Comparison of ENCODE assay signal across 22 cellular contexts in the genomic region with DNA sequence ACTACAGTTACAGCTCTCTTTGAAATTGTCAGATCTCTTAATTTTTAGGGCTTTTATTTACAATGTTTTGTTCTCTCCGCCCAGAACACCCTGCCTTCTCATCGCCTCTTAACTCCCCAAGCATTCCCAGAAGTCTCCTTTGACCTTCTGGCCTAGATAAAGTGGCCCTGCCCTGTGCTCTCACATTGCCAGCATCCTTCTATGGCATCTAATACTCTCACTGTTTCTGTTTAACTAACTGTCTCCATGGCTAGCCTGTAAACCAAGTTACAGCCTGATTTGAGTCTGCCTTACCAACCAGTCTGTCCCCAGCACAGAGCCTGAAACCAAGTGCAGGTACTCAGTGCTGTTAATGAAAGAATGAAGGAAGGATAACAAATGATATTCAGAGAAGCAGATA. TPM values are rescaled to one million over a fixed set of nuclear protein-coding genes. Genes with fewer than 3 reads are reported as not detected.
A peak's percentile ranks its signal among the peaks of the same experiment; 100 is the strongest.
DNase-seq lines count a peak whose midpoint lies in the region; ATAC-seq, FAIRE-seq and TF ChIP-seq lines count a peak whose summit lies in the region.
"Had no signal": no experiment of that assay in that cellular context is flagged by ENCODE, and none has a peak within 500 bp of the region (broad histone marks: within the 10 kb centered on the region; RNA-seq: fewer than 3 reads in every experiment).

No MANE protein-coding gene starts in this region.

- H3K4me1 ChIP-seq in IMR-90 (ENCODE audit: control insufficient read depth, insufficient read depth, low read length) (peaks cover 13% of the 10 kb centered on the region), H1 (replicated peaks in 1 of 4; ENCODE audit: control insufficient read depth in 3 of 4, insufficient read depth in 4 of 4, low read length in 3 of 4) (no peaks in the 10 kb centered on the region), keratinocyte (ENCODE audit: control insufficient read depth, extremely low read depth, insufficient read depth, low read length) (peaks cover 13% of the 10 kb centered on the region), smooth muscle cell (ENCODE audit: low read depth) (peaks cover 6% of the 10 kb centered on the region)
- H3K4me1 ChIP-seq: body of pancreas, right lobe of liver, uterus had no signal

- FAIRE-seq in H1 (lab: Jason Lieb, UNC) (no peak), keratinocyte (lab: Jason Lieb, UNC) (no peak)
- FAIRE-seq: G401.6, GM12891 had no signal

- H2AFZ ChIP-seq in IMR-90 (replicated peaks; ENCODE audit: low read length, poor library complexity) (no peak overlapping the region), H1 (ENCODE audit: low read length) (0 out of 2 replicates have a peak overlapping the region, but pooled peaks have one; percentile 56), keratinocyte (ENCODE audit: control insufficient read depth, low read length) (no peak overlapping the region), smooth muscle cell (ENCODE audit: low read depth) (no peak overlapping the region)

- H3K9ac ChIP-seq in IMR-90 (ENCODE audit: low read depth, low read length): no peak overlapping the region
- H3K9ac ChIP-seq in H1 (replicated peaks in 1 of 4; ENCODE audit: extremely low read depth in 1 of 4, low read depth in 3 of 4, low read length in 3 of 4): no peak overlapping the region
- H3K9ac ChIP-seq in keratinocyte (ENCODE audit: control insufficient read depth, extremely low read depth, insufficient read depth, low read length): no peak overlapping the region
- H3K9ac ChIP-seq in smooth muscle cell (ENCODE audit: low read depth): peak overlapping the region; percentile 19

- H3K27me3 ChIP-seq in IMR-90 (ENCODE audit: control insufficient read depth, insufficient read depth, low read length): no peaks in the 10 kb centered on the region
- no peaks in the 10 kb centered on the region for H3K27me3 ChIP-seq in H1 (replicated peaks in 1 of 4; ENCODE audit: control insufficient read depth in 3 of 4, extremely low read depth in 1 of 4, insufficient read depth in 3 of 4, low read length in 3 of 4)
- no peaks in the 10 kb centered on the region for H3K27me3 ChIP-seq in keratinocyte (ENCODE audit: control insufficient read depth, extremely low read depth, insufficient read depth, low read length)
- H3K27me3 ChIP-seq in smooth muscle cell (ENCODE audit: low read depth): no peaks in the 10 kb centered on the region
- H3K27me3 ChIP-seq: body of pancreas, right lobe of liver, uterus had no signal

- peak overlapping the region; percentile 90; the same call in 1 of the 2 replicates for H4K5ac ChIP-seq in IMR-90 (ENCODE audit: low read depth, low read length)
- H4K5ac ChIP-seq in H1 (ENCODE audit: insufficient read length, low read depth, low read length): no peak overlapping the region

- peak overlapping the region; percentile 91 for H2AK9ac ChIP-seq in IMR-90 (replicated peaks; ENCODE audit: low read depth, low read length, poor library complexity)

- H3K4me3 Mint-ChIP-seq in stimulated activated naive CD8-positive, alpha-beta T cell treated with anti-CD3 and anti-CD28 coated beads, Interleukin-15, amount 100 ng/mL, for 72 hours: no peak overlapping the region
- H3K4me3 Mint-ChIP-seq: activated B cell treated with CpG ODN at 0.5 μM for 24 hours; activated CD8-positive, alpha-beta memory T cell treated with anti-CD3 and anti-CD28 coated beads, Interleukin-2, amount 10 ng/mL, durations not matched to agents 7 days and 5 days; memory B cell had no signal

- in situ Hi-C loops in IMR-90 (cut with MboI; ENCODE audit: low sequenced_read_pairs): no loop called here

- H3K23me2 ChIP-seq in H1 (ENCODE audit: low read depth, low read length): no peaks in the 10 kb centered on the region

- no peak overlapping the region for H2BK12ac ChIP-seq in H1 (ENCODE audit: low read depth, low read length)

- no peaks in the 10 kb centered on the region for H3K9me3 Mint-ChIP-seq in stimulated activated naive CD8-positive, alpha-beta T cell treated with anti-CD3 and anti-CD28 coated beads, Interleukin-15, amount 100 ng/mL, for 72 hours
- H3K9me3 Mint-ChIP-seq: activated B cell treated with CpG ODN at 0.5 μM for 24 hours had no signal

- peak overlapping the region; percentile 39 for H3K27ac ChIP-seq in IMR-90 (ENCODE audit: insufficient read depth, low read length)
- H3K27ac ChIP-seq in H1 (ENCODE audit: low read depth, low read length): no peak overlapping the region
- peak overlapping the region; percentile 62 for H3K27ac ChIP-seq in keratinocyte (ENCODE audit: control insufficient read depth, insufficient read depth, low read length)
- peak overlapping the region; percentile 56 for H3K27ac ChIP-seq in smooth muscle cell (ENCODE audit: low read depth)
- H3K27ac ChIP-seq: body of pancreas, right lobe of liver had no signal

- H4K8ac ChIP-seq in IMR-90 (ENCODE audit: low read depth in 2 of 2, low read length in 2 of 2) (peak overlapping the region; percentile 36 to 97), H1 (ENCODE audit: extremely low read depth, insufficient read depth, low read length) (no peak overlapping the region)

- no peaks in the 10 kb centered on the region for H3K9me3 ChIP-seq in IMR-90 (ENCODE audit: control insufficient read depth, insufficient read depth, low read length)
- no peaks in the 10 kb centered on the region for H3K9me3 ChIP-seq in H1 (ENCODE audit: insufficient read depth in 2 of 2, low read depth in 1 of 2, low read length in 1 of 2)
- no peaks in the 10 kb centered on the region for H3K9me3 ChIP-seq in keratinocyte (ENCODE audit: control insufficient read depth, low read depth, low read length)
- no peaks in the 10 kb centered on the region for H3K9me3 ChIP-seq in smooth muscle cell (replicated peaks; ENCODE audit: low read depth)
- H3K9me3 ChIP-seq: body of pancreas, right lobe of liver, uterus had no signal

- peak overlapping the region; percentile 91 for H3K18ac ChIP-seq in IMR-90 (ENCODE audit: low read depth, low read length)
- no peak overlapping the region for H3K18ac ChIP-seq in H1 (ENCODE audit: extremely low read depth, low read length)

- no peaks in the 10 kb centered on the region for H3K79me2 ChIP-seq in H1 (ENCODE audit: control insufficient read depth in 1 of 2, insufficient read depth in 2 of 2, low read length in 2 of 2)
- H3K79me2 ChIP-seq in keratinocyte (ENCODE audit: control insufficient read depth, insufficient read depth, low read length): peaks cover 57% of the 10 kb centered on the region
- H3K79me2 ChIP-seq in smooth muscle cell (ENCODE audit: low read depth): no peaks in the 10 kb centered on the region

- no peak overlapping the region for H3K27ac Mint-ChIP-seq in stimulated activated naive CD8-positive, alpha-beta T cell treated with anti-CD3 and anti-CD28 coated beads, Interleukin-15, amount 100 ng/mL, for 72 hours
- H3K27ac Mint-ChIP-seq: activated B cell treated with CpG ODN at 0.5 μM for 24 hours; activated CD8-positive, alpha-beta memory T cell treated with anti-CD3 and anti-CD28 coated beads, Interleukin-2, amount 10 ng/mL, durations not matched to agents 7 days and 5 days; memory B cell had no signal

- H3K23ac ChIP-seq in IMR-90 (ENCODE audit: low read depth, low read length) (peak overlapping the region; percentile 85), H1 (ENCODE audit: insufficient read length) (no peak overlapping the region)

- CTCF ChIA-PET in IMR-90 (lab: Yijun Ruan, JAX): interaction anchor here (0.7 kb wide), 1 partner anchor 154 kb away, joined by 4 read pairs; no protein-coding TSS in a partner anchor
- CTCF ChIA-PET in H1 (lab: Charles Lee; ENCODE audit: partially characterized antibody): interaction anchor here (1.1 to 9.1 kb wide), 3 partner anchors 9 to 22 kb away, joined by 3 to 49 read pairs (median 4); no protein-coding TSS in a partner anchor

- H2BK20ac ChIP-seq in IMR-90 (ENCODE audit: low read depth, low read length) (peak overlapping the region; percentile 96; the same call in 1 of the 2 replicates), H1 (ENCODE audit: low read length) (no peak overlapping the region)

- H3K27me3 Mint-ChIP-seq in stimulated activated naive CD8-positive, alpha-beta T cell treated with anti-CD3 and anti-CD28 coated beads, Interleukin-15, amount 100 ng/mL, for 72 hours: peaks cover 8% of the 10 kb centered on the region

- H3K36me3 ChIP-seq in IMR-90 (ENCODE audit: control insufficient read depth, insufficient read depth, low read length) (peaks cover 1% of the 10 kb centered on the region; the same call in 1 of the 2 replicates), H1 (ENCODE audit: control insufficient read depth in 2 of 4, insufficient read depth in 4 of 4, low read length in 3 of 4) (no peaks in the 10 kb centered on the region), keratinocyte (ENCODE audit: control insufficient read depth in 2 of 2, extremely low read depth in 1 of 2, insufficient read depth in 2 of 2, low read length in 2 of 2) (peaks cover 0 to 6% of the 10 kb centered on the region in 2 experiments), smooth muscle cell (ENCODE audit: low read depth) (no peaks in the 10 kb centered on the region)
- H3K36me3 ChIP-seq: right lobe of liver, uterus had no signal

- H2BK15ac ChIP-seq in IMR-90 (ENCODE audit: low read depth, low read length) (peak overlapping the region; percentile 95), H1 (ENCODE audit: low read length) (no peak overlapping the region)

- no peaks in the 10 kb centered on the region for H3F3A ChIP-seq in smooth muscle cell (ENCODE audit: low read depth)

- intact Hi-C loops in IMR-90 (cut with micrococcal nuclease): no loop called here

- 100% methylated on average over 1 of the region's 2 CpGs; no CpG with 5 or more reads in 1 of the 2 experiments for WGBS in IMR-90 (ENCODE audit: extremely low coverage in 2 of 2, insufficient read length in 1 of 2), 2 experiments
- WGBS in H1 (ENCODE audit: extremely low coverage in 1 of 2, insufficient coverage in 1 of 2, insufficient read length in 1 of 2, insufficient replicate concordance in 2 of 2, low coverage in 1 of 2, low lambda C conversion rate in 2 of 2, missing lambda C conversion rate in 1 of 2), 2 experiments: 98% methylated on average over 2 of the region's 2 CpGs; no CpG with 5 or more reads in 1 of the 2 experiments
- 58% methylated on average over 2 of the region's 2 CpGs for WGBS in smooth muscle cell (ENCODE audit: low lambda C conversion rate)

- H3K4me3 ChIP-seq in IMR-90 (ENCODE audit: insufficient read depth, low read depth, low read length): no peak overlapping the region
- H3K4me3 ChIP-seq in H1 (ENCODE audit: extremely low read depth in 1 of 4, insufficient read depth in 2 of 4, low read depth in 3 of 4, low read length in 4 of 4): no peak overlapping the region
- H3K4me3 ChIP-seq in keratinocyte (ENCODE audit: control insufficient read depth in 2 of 3, extremely low read depth in 1 of 3, insufficient read depth in 2 of 3, low read depth in 1 of 3, low read length in 3 of 3): no peak overlapping the region
- no peak overlapping the region for H3K4me3 ChIP-seq in smooth muscle cell
- H3K4me3 ChIP-seq: body of pancreas, right lobe of liver, uterus had no signal

- peak overlapping the region; percentile 98 for H3K14ac ChIP-seq in IMR-90 (replicated peaks; ENCODE audit: low read depth, low read length)
- no peak overlapping the region for H3K14ac ChIP-seq in H1 (ENCODE audit: insufficient read length)

- ATAC-seq in IMR-90 (ENCODE audit: low read depth): no peak
- no peak for ATAC-seq in GM19395 (IDR thresholded peaks at IDR 0.05; ENCODE audit: unreplicated experiment)
- no peak for ATAC-seq in stimulated activated naive CD8-positive, alpha-beta T cell treated with anti-CD3 and anti-CD28 coated beads, Interleukin-15, amount 100 ng/mL, for 72 hours
- ATAC-seq: activated CD8-positive, alpha-beta memory T cell treated with anti-CD3 and anti-CD28 coated beads, Interleukin-2, amount 10 ng/mL, durations not matched to agents 7 days and 5 days; Panc1; right lobe of liver had no signal

- H4K20me1 ChIP-seq in IMR-90 (ENCODE audit: insufficient read depth, low read length): no peaks in the 10 kb centered on the region
- H4K20me1 ChIP-seq in H1 (replicated peaks in 1 of 2; ENCODE audit: control insufficient read depth in 1 of 2, insufficient read depth in 2 of 2, low read length in 2 of 2): no peaks in the 10 kb centered on the region
- H4K20me1 ChIP-seq in keratinocyte (ENCODE audit: control insufficient read depth, extremely low read depth, insufficient read depth, low read length): no peaks in the 10 kb centered on the region
- no peaks in the 10 kb centered on the region for H4K20me1 ChIP-seq in smooth muscle cell (ENCODE audit: low read depth)

- H3K4me1 Mint-ChIP-seq in stimulated activated naive CD8-positive, alpha-beta T cell treated with anti-CD3 and anti-CD28 coated beads, Interleukin-15, amount 100 ng/mL, for 72 hours: no peaks in the 10 kb centered on the region
- H3K4me1 Mint-ChIP-seq: activated B cell treated with CpG ODN at 0.5 μM for 24 hours; activated CD8-positive, alpha-beta memory T cell treated with anti-CD3 and anti-CD28 coated beads, Interleukin-2, amount 10 ng/mL, durations not matched to agents 7 days and 5 days; memory B cell had no signal

- DNase-seq in IMR-90 (no peak), H1 (ENCODE audit: low read depth in 1 of 2, low spot score in 2 of 2) (no peak), keratinocyte (ENCODE audit: low read depth, low spot score) (no peak), smooth muscle cell (lab: John Stamatoyannopoulos, UW; ENCODE audit: unreplicated experiment) (no peak), NCI-H524 treated with DMSO at 0.1 percent for 48 hours (lab: John Stamatoyannopoulos, UW) (no peak)
- DNase-seq in activated CD8-positive, alpha-beta memory T cell treated with anti-CD3 and anti-CD28 coated beads for 24 hours: no peak
- no peak for DNase-seq in stimulated activated naive CD8-positive, alpha-beta T cell treated with anti-CD3 and anti-CD28 coated beads, Interleukin-15, amount 100 ng/mL, for 72 hours
- DNase-seq: activated B cell treated with CpG ODN at 0.5 μM for 24 hours; activated CD8-positive, alpha-beta memory T cell treated with anti-CD3 and anti-CD28 coated beads, Interleukin-2, amount 10 ng/mL, durations not matched to agents 7 days and 5 days; H7; NCI-H2081 treated with DMSO at 0.1 percent for 48 hours; NCI-H748 treated with DMSO at 0.1 percent for 48 hours; right lobe of liver; stimulated activated CD4-positive, alpha-beta T cell treated with anti-CD3 and anti-CD28 coated beads, Interleukin-4, amount 100 ng/mL, for 4 hours; T-helper 1 cell had no signal

- H2BK5ac ChIP-seq in IMR-90 (ENCODE audit: low read depth, low read length, poor library complexity, severe bottlenecking): peak overlapping the region; percentile 99
- no peak overlapping the region for H2BK5ac ChIP-seq in H1 (ENCODE audit: low read depth, low read length)

- no TSS peak for BruUV-seq in IMR-90 (replicated peaks; lab: Mats Ljungman, UMichigan)

- H3K9me1 ChIP-seq in IMR-90 (ENCODE audit: insufficient read depth, low read length) (peaks cover 16% of the 10 kb centered on the region), keratinocyte (ENCODE audit: control insufficient read depth, extremely low read depth, insufficient read depth, low read length) (no peaks in the 10 kb centered on the region)

- POLR2A ChIA-PET in IMR-90 (lab: Charles Lee; ENCODE audit: unreplicated experiment) (interaction anchor here (0.6 kb wide), 1 partner anchor 1469 kb away, joined by 3 read pairs; no protein-coding TSS in a partner anchor), H1 (lab: Charles Lee; ENCODE audit: partially characterized antibody) (interaction anchor here (0.5 kb wide), 1 partner anchor 760 kb away, joined by 3 read pairs; no protein-coding TSS in a partner anchor)

- H3K4me2 ChIP-seq in IMR-90 (ENCODE audit: low read depth, low read length): no peak overlapping the region; the same call in 1 of the 2 replicates
- no peak overlapping the region for H3K4me2 ChIP-seq in H1 (ENCODE audit: insufficient read depth in 1 of 2, low read depth in 2 of 2, low read length in 2 of 2)
- H3K4me2 ChIP-seq in keratinocyte (ENCODE audit: control insufficient read depth, extremely low read depth, insufficient read depth, low read depth, low read length): no peak overlapping the region
- no peak overlapping the region for H3K4me2 ChIP-seq in smooth muscle cell

- H3K4ac ChIP-seq in IMR-90 (ENCODE audit: low read depth, low read length): peak overlapping the region; percentile 97
- no peak overlapping the region for H3K4ac ChIP-seq in H1 (replicated peaks; ENCODE audit: insufficient read length, low read depth, low read length)

- H2AK5ac ChIP-seq in IMR-90 (ENCODE audit: low read depth, low read length) (peak overlapping the region; percentile 88), H1 (ENCODE audit: low read depth, low read length) (no peak overlapping the region)

- H3K79me1 ChIP-seq in IMR-90 (ENCODE audit: low read depth in 1 of 2, low read length in 2 of 2): peaks cover 38 to 56% of the 10 kb centered on the region in 2 experiments
- H3K79me1 ChIP-seq in H1 (ENCODE audit: low read depth, low read length): no peaks in the 10 kb centered on the region

- H4K91ac ChIP-seq in IMR-90 (ENCODE audit: insufficient read depth, low read depth, low read length) (peak overlapping the region; percentile 89), H1 (replicated peaks; ENCODE audit: insufficient read length, low read length) (no peak overlapping the region)

- H3K56ac ChIP-seq in IMR-90 (ENCODE audit: extremely low read depth, insufficient read depth, low read length) (peak overlapping the region; percentile 46; the same call in 1 of the 2 replicates), H1 (replicated peaks; ENCODE audit: insufficient read length, low read depth, low read length) (no peak overlapping the region)

- dilution Hi-C loops in IMR-90 (cut with HindIII; ENCODE audit: low sequenced_read_pairs, unreplicated experiment) (no loop called here), keratinocyte (cut with MboI; ENCODE audit: extremely low pct_ligation_motif_present, low sequenced_read_pairs) (no loop called here)

- TF ChIP-seq CTCF in IMR-90 (conservative IDR thresholded peaks at IDR 0.05; ENCODE audit: low read depth, low read length) (no peak), H1 (IDR thresholded peaks at IDR 0.05; ENCODE audit: control extremely low read depth in 1 of 3, insufficient read depth in 1 of 3, low read depth in 1 of 3, low read length in 3 of 3) (no peak), keratinocyte (optimal IDR thresholded peaks at IDR 0.05 in 1 of 3, IDR thresholded peaks at IDR 0.05 in 1 of 3, conservative IDR thresholded peaks at IDR 0.05 in 1 of 3; ENCODE audit: extremely low read depth in 1 of 3, insufficient read depth in 2 of 3, low read length in 3 of 3) (no peak), smooth muscle cell (IDR thresholded peaks at IDR 0.05; ENCODE audit: borderline replicate concordance, insufficient read depth, poor library complexity, severe bottlenecking) (no peak)

- TF ChIP-seq POLR2A in IMR-90 (IDR thresholded peaks at IDR 0.05; ENCODE audit: low read depth, low read length) (no peak), H1 (IDR thresholded peaks at IDR 0.05; ENCODE audit: control extremely low read depth in 1 of 2, low read depth in 2 of 2, low read length in 2 of 2) (no peak)

- TF ChIP-seq EP300 in H1 (IDR thresholded peaks at IDR 0.05; ENCODE audit: borderline replicate concordance in 1 of 2, low read depth in 2 of 2, low read length in 2 of 2): no peak

- peak overlapping the region; percentile 94 for H2BK120ac ChIP-seq in IMR-90 (ENCODE audit: low read depth, low read length)
- H2BK120ac ChIP-seq in H1 (replicated peaks; ENCODE audit: low read depth, low read length): no peak overlapping the region

- TF ChIP-seq RAD21 in IMR-90 (IDR thresholded peaks at IDR 0.05; ENCODE audit: low read length) (no peak), H1 (IDR thresholded peaks at IDR 0.05 in 1 of 2, conservative IDR thresholded peaks at IDR 0.05 in 1 of 2; ENCODE audit: low read depth in 2 of 2, low read length in 2 of 2) (no peak)

RNA-seq across cellular contexts. Expression of gene COL8A1, which starts 19.9 kb away (rescaled TPM):
- 109 and 119 TPM in 2 replicates for total RNA-seq in IMR-90 (2012; rRNA removed)
- 133 and 151 TPM in 2 replicates for polyA plus RNA-seq in IMR-90 (2012; rRNA removed)
- polyA plus RNA-seq in IMR-90 (2012; cell fraction: cytosol; rRNA removed): 59.3 and 60.5 TPM in 2 replicates
- polyA plus RNA-seq in IMR-90 (2012; cell fraction: nucleus; rRNA removed; ENCODE audit: low replicate concordance): 44.8 and 87.0 TPM in 2 replicates
- 0.99 and 1.2 TPM in 2 replicates for total RNA-seq in H1 (2021; fragmentation: NEBNext Ultra II Directional; extraction: Animal tissue kit (Norgen Biotek cat#: 25700))
- 0.21 and 0.35 TPM in 2 replicates for polyA plus RNA-seq in H1 (2011; rRNA removed)
- 0.18 TPM for polyA plus RNA-seq in H1 (2011; cell fraction: cytosol; rRNA removed)
- 0.17 TPM for polyA plus RNA-seq in H1 (2011; cell fraction: nucleus; rRNA removed)
- 0.09 to 0.58 TPM (median 0.32 TPM) in 4 replicates for polyA plus RNA-seq in H1 (2012, experiment 1 of 2)
- polyA plus RNA-seq in H1 (2012, experiment 2 of 2): 0.14 TPM
- 2.8 TPM for polyA plus RNA-seq in H1 (2013, experiment 1 of 2)
- polyA plus RNA-seq in H1 (2013, experiment 2 of 2): 3.1 TPM
- 0.56 and 2.2 TPM in 2 replicates for polyA minus RNA-seq in H1 (2011; rRNA and poly(A)+ RNA removed)
- not detected for polyA minus RNA-seq in H1 (2011; cell fraction: cytosol; rRNA and poly(A)+ RNA removed)
- 1.1 TPM for polyA minus RNA-seq in H1 (2011; cell fraction: nucleus; rRNA and poly(A)+ RNA removed)
- polyA plus RNA-seq in keratinocyte: 98.8 to 180 TPM (median 102 TPM) in 3 replicates
- polyA plus RNA-seq in keratinocyte (2011; ENCODE audit: low read depth): 12.5 TPM
- polyA plus RNA-seq in keratinocyte (2011; cell fraction: cytosol; rRNA removed): 27.9 and 31.0 TPM in 2 replicates
- 202 and 239 TPM in 2 replicates for polyA plus RNA-seq in keratinocyte (2011; cell fraction: nucleus; rRNA removed)
- polyA plus RNA-seq in keratinocyte (2012; ENCODE audit: low replicate concordance): 18.4 and 115 TPM in 2 replicates
- 199 to 251 TPM (median 214 TPM) in 3 replicates for polyA minus RNA-seq in keratinocyte
- 59.1 TPM for polyA minus RNA-seq in keratinocyte (2011; cell fraction: cytosol; rRNA and poly(A)+ RNA removed)
- 197 and 453 TPM in 2 replicates for polyA minus RNA-seq in keratinocyte (2011; cell fraction: nucleus; rRNA and poly(A)+ RNA removed)
- total RNA-seq in smooth muscle cell: 8.2 and 17.1 TPM in 2 replicates
- polyA plus RNA-seq in smooth muscle cell: 7.9 and 9.3 TPM in 2 replicates
